8 cellular contexts compared by ENCODE assay signal in genomic region chr6:34223964-34224940, GRCh38. TPM values are rescaled to one million over a fixed set of nuclear protein-coding genes. Genes with fewer than 3 reads are reported as not detected.
A peak's percentile ranks its signal among the peaks of the same experiment; 100 is the strongest.
DNase-seq lines count a peak whose midpoint lies in the region; ATAC-seq and TF ChIP-seq lines count a peak whose summit lies in the region.

No MANE protein-coding gene starts in this region.

- ATAC-seq in GM19043 (IDR thresholded peaks at IDR 0.05; ENCODE audit: low read depth, unreplicated experiment), result peak; percentile 91
- ATAC-seq in HG03342 (IDR thresholded peaks at IDR 0.05; ENCODE audit: unreplicated experiment), result peak; percentile 88
- ATAC-seq in left colon, result peak; percentile 99

- DNase-seq in AG20443 (ENCODE audit: low spot score), result peak; percentile 99
- peak; percentile 75 for DNase-seq in NCI-H446 treated with DMSO at 0.1 percent for 48 hours (lab: John Stamatoyannopoulos, UW)
- peak; percentile 95 for DNase-seq in activated CD4-positive, alpha-beta T cell treated with anti-CD3 and anti-CD28 coated beads for 4 hours
- DNase-seq in choroid plexus epithelial cell (ENCODE audit: low read depth), result peak; percentile 97
- DNase-seq in left colon, result peak; percentile 92 to 94
- DNase-seq in stimulated activated CD4-positive, alpha-beta T cell treated with anti-CD3 and anti-CD28 coated beads, Interleukin-1b, Interleukin-23, amount 100 ng/mL, for 4 hours (ENCODE audit: low read depth in 2 of 2), result peak; percentile 92 to 95

- intact Hi-C loops in left colon (cut with DNase I, micrococcal nuclease), result no loop called here

- peak overlapping the region; percentile 65 for H3K4me3 ChIP-seq in choroid plexus epithelial cell (ENCODE audit: low read depth, low read length)

- TF ChIP-seq CTCF in choroid plexus epithelial cell (conservative IDR thresholded peaks at IDR 0.05; ENCODE audit: low read depth, low read length), result no peak

RNA-seq across cellular contexts. Expression of gene HMGA1, which starts 12.4 kb away (rescaled TPM):
- 100 to 1,000 TPM; 116 to 152 TPM for total RNA-seq in left colon

RNA-seq across cellular contexts. Expression of gene SMIM29, which starts 24.6 kb away (rescaled TPM):
- 10 to 100 TPM in 1 of 2 donors, 1 to 10 TPM in 1; 8.2 to 11.5 TPM for total RNA-seq in left colon

Comparison
In these comparisons a context has a peak if more than half of its experiments do, and no peak if none do; other contexts are left out.
1. Peak in every context shown above with its lines: DNase-seq, ATAC-seq and H3K4me3 ChIP-seq.